ENCODE assay signal across 21 cellular contexts in the genomic region with DNA sequence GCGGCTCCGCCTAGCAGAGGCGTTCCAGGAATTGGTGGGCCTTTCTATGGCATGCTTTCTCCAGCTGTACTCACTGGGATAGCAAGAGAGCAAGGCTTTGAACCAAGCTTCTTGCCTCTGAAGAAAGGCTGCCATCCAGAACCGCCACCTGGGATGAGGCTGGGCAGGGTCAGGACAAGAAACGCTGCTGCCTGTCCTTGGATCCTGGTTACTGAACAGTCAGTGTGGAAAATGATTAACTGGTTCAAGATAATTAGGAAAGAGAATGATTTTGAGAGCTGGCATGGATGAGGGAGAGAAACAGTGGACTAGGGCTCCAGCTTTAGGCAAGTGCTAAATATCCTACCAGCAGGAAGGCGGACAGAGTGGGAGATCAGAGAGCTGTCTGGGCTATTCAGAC. TPM values are rescaled to one million over a fixed set of nuclear protein-coding genes. Genes with fewer than 3 reads are reported as not detected.
"Had no signal": no experiment of that assay in that cellular context is flagged by ENCODE, and none has a peak within 500 bp of the region (broad histone marks: within the 10 kb centered on the region; RNA-seq: fewer than 3 reads in every experiment).

No MANE protein-coding gene starts in this region.

- H3K4me2 ChIP-seq: SK-N-SH had no signal

- FAIRE-seq: endometrium, urothelium cell line had no signal

- ATAC-seq: activated naive CD4-positive, alpha-beta T cell treated with anti-CD3 and anti-CD28 coated beads, Interleukin-2, amount 50 U/mL, for 72 hours; natural killer cell; psoas muscle; sciatic nerve; stimulated activated effector memory CD8-positive, alpha-beta T cell treated with anti-CD3 and anti-CD28 coated beads, Interleukin-12 subunit alpha, Interleukin-12 subunit beta, amount 100 ng/mL, for 72 hours had no signal

- H3K36me3 Mint-ChIP-seq: activated naive CD4-positive, alpha-beta T cell treated with anti-CD3 and anti-CD28 coated beads, Interleukin-2, amount 50 U/mL, for 72 hours; natural killer cell; stimulated activated effector memory CD8-positive, alpha-beta T cell treated with anti-CD3 and anti-CD28 coated beads, Interleukin-12 subunit alpha, Interleukin-12 subunit beta, amount 100 ng/mL, for 72 hours had no signal

- DNase-seq: activated CD4-positive, alpha-beta T cell treated with anti-CD3 and anti-CD28 coated beads, Interleukin-2, amount 50 U/mL, for 48 hours; activated effector memory CD4-positive, alpha-beta T cell treated with Interleukin-2 at 50 U/mL for 16 hours; activated T-cell treated with anti-CD3 and anti-CD28 coated beads, Interleukin-2, amount 50 U/mL, for 1 hour; amniotic stem cell; central memory CD4-positive, alpha-beta T cell; colonic mucosa; esophagus squamous epithelium; foreskin fibroblast; immature natural killer cell; midbrain; natural killer cell; psoas muscle; SK-N-SH; stimulated activated CD4-positive, alpha-beta T cell treated with anti-CD3 and anti-CD28 coated beads, Interleukin-1b, Interleukin-23, amount 100 ng/mL, for 48 hours had no signal

- H3K4me3 Mint-ChIP-seq: immature natural killer cell; natural killer cell; stimulated activated effector memory CD8-positive, alpha-beta T cell treated with anti-CD3 and anti-CD28 coated beads, Interleukin-12 subunit alpha, Interleukin-12 subunit beta, amount 100 ng/mL, for 72 hours had no signal

- H3K27ac Mint-ChIP-seq: immature natural killer cell; natural killer cell; stimulated activated effector memory CD8-positive, alpha-beta T cell treated with anti-CD3 and anti-CD28 coated beads, Interleukin-12 subunit alpha, Interleukin-12 subunit beta, amount 100 ng/mL, for 72 hours had no signal

- H3K36me3 ChIP-seq: colonic mucosa had no signal

- H3K9me3 ChIP-seq: colonic mucosa, esophagus squamous epithelium, psoas muscle, SK-N-SH had no signal

- H3K9me3 Mint-ChIP-seq: activated naive CD4-positive, alpha-beta T cell treated with anti-CD3 and anti-CD28 coated beads, Interleukin-2, amount 50 U/mL, for 72 hours; immature natural killer cell; natural killer cell; stimulated activated effector memory CD8-positive, alpha-beta T cell treated with anti-CD3 and anti-CD28 coated beads, Interleukin-12 subunit alpha, Interleukin-12 subunit beta, amount 100 ng/mL, for 72 hours had no signal

- H3K27me3 ChIP-seq: colonic mucosa, esophagus squamous epithelium had no signal

- H3K27ac ChIP-seq: colonic mucosa, esophagus squamous epithelium, psoas muscle had no signal

- H3K4me1 Mint-ChIP-seq: immature natural killer cell; natural killer cell; stimulated activated effector memory CD8-positive, alpha-beta T cell treated with anti-CD3 and anti-CD28 coated beads, Interleukin-12 subunit alpha, Interleukin-12 subunit beta, amount 100 ng/mL, for 72 hours had no signal

- H3K4me3 ChIP-seq: colonic mucosa, esophagus squamous epithelium, lung, psoas muscle had no signal

- H3K4me1 ChIP-seq: colonic mucosa, esophagus squamous epithelium, psoas muscle had no signal

- H3K9ac ChIP-seq: SK-N-SH had no signal

RNA-seq across cellular contexts. Expression of a gene that starts 31.8 kb away (rescaled TPM):
- total RNA-seq: esophagus squamous epithelium, natural killer cell, omental fat pad, sciatic nerve had no signal
- polyA plus RNA-seq: immature natural killer cell, psoas muscle, SK-N-SH had no signal
